Comparison of ENCODE assay signal across 2 cellular contexts in genomic region chr10:68099736-68100135, GRCh38.
TF ChIP-seq lines count a peak whose summit lies in the region.

No MANE protein-coding gene starts in this region.

TF ChIP-seq in A549, 52 proteins besides CTCF, POLR2A, EP300 and RAD21:
- TF ChIP-seq HDAC2 (IDR thresholded peaks at IDR 0.05) (no peak), FOSL2 (IDR thresholded peaks at IDR 0.05) (no peak), FOSL2 (CRISPR knock-in tag; IDR thresholded peaks at IDR 0.05) (0 out of 2 replicates have a peak, but pooled peaks have one; percentile 22)
TF ChIP-seq in A549: peak in this region for 1.

TF ChIP-seq in SK-N-SH, 30 proteins besides CTCF, POLR2A, EP300 and RAD21:
- TF ChIP-seq, protein P1, sequence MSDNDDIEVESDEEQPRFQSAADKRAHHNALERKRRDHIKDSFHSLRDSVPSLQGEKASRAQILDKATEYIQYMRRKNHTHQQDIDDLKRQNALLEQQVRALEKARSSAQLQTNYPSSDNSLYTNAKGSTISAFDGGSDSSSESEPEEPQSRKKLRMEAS (IDR thresholded peaks at IDR 0.05; ENCODE audit: low read depth): peak; percentile 67
- TF ChIP-seq FOSL2 (IDR thresholded peaks at IDR 0.05; ENCODE audit: borderline replicate concordance, low read depth): peak; percentile 36; the same call in 1 of the 2 replicates
- TF ChIP-seq PBX3 (IDR thresholded peaks at IDR 0.05): no peak
- peak; percentile 24; the same call in 1 of the 2 replicates for TF ChIP-seq JUND (IDR thresholded peaks at IDR 0.05)
- TF ChIP-seq FOXJ3 (CRISPR knock-in tag; IDR thresholded peaks at IDR 0.05): no peak
- TF ChIP-seq RXRA (IDR thresholded peaks at IDR 0.05; ENCODE audit: borderline replicate concordance, low read depth): no peak
- peak; percentile 43; the same call in 1 of the 2 replicates for TF ChIP-seq TCF12 (IDR thresholded peaks at IDR 0.05)
